13 cellular contexts compared by ENCODE assay signal in genomic region chr2:156472686-156473085, GRCh38. TPM values are rescaled to one million over a fixed set of nuclear protein-coding genes. Genes with fewer than 3 reads are reported as not detected.
DNase-seq lines count a peak whose midpoint lies in the region; ATAC-seq lines count a peak whose summit lies in the region.
"Had no signal": no experiment of that assay in that cellular context is flagged by ENCODE, and none has a peak within 500 bp of the region (broad histone marks: within the 10 kb centered on the region; RNA-seq: fewer than 3 reads in every experiment).

No MANE protein-coding gene starts in this region.

- intact Hi-C loops in activated naive CD4-positive, alpha-beta T cell treated with anti-CD3 and anti-CD28 coated beads for 36 hours (cut with micrococcal nuclease), result loop anchor here (1.0 kb wide), 1 partner anchor 14 kb away; no protein-coding TSS in a partner anchor

- H3K36me3 Mint-ChIP-seq in activated naive CD4-positive, alpha-beta T cell treated with anti-CD3 and anti-CD28 coated beads for 36 hours (ENCODE audit: low read depth), result peaks cover 11% of the 10 kb centered on the region

- no peak overlapping the region for H3K27ac Mint-ChIP-seq in activated naive CD4-positive, alpha-beta T cell treated with anti-CD3 and anti-CD28 coated beads for 36 hours

- peak; percentile 21 for DNase-seq in activated naive CD4-positive, alpha-beta T cell treated with anti-CD3 and anti-CD28 coated beads for 36 hours
- no peak for DNase-seq in activated naive CD4-positive, alpha-beta T cell treated with Interleukin-2 at 50 U/mL for 16 hours
- DNase-seq in 8988T (no peak), ureter (ENCODE audit: low spot score) (no peak), dedifferentiated amniotic fluid mesenchymal stem cell (ENCODE audit: extremely low spot score) (no peak)
- DNase-seq: head of caudate nucleus, substantia nigra, T-helper 9 cell had no signal

- no peaks in the 10 kb centered on the region for H3K27me3 Mint-ChIP-seq in activated naive CD4-positive, alpha-beta T cell treated with anti-CD3 and anti-CD28 coated beads for 36 hours (ENCODE audit: low read depth)

- peaks cover 38% of the 10 kb centered on the region for H3K4me1 Mint-ChIP-seq in activated naive CD4-positive, alpha-beta T cell treated with anti-CD3 and anti-CD28 coated beads for 36 hours (ENCODE audit: low read depth)

- H3K9me3 Mint-ChIP-seq in activated naive CD4-positive, alpha-beta T cell treated with anti-CD3 and anti-CD28 coated beads for 36 hours, result no peaks in the 10 kb centered on the region

- CTCF ChIA-PET in activated naive CD4-positive, alpha-beta T cell treated with anti-CD3 and anti-CD28 coated beads for 36 hours (lab: Charles Lee), result interaction anchor here (0.6 to 1.0 kb wide), 2 partner anchors 88 to 1104 kb away, joined by 3 to 4 read pairs; no protein-coding TSS in a partner anchor

- ATAC-seq in HG02642 (IDR thresholded peaks at IDR 0.05; ENCODE audit: poor library complexity, unreplicated experiment) (peak; percentile 49), HG03460 (IDR thresholded peaks at IDR 0.05; ENCODE audit: unreplicated experiment) (peak; percentile 39), HG03095 (IDR thresholded peaks at IDR 0.05; ENCODE audit: unreplicated experiment) (no peak)
- ATAC-seq: Panc1 had no signal

- no peak overlapping the region for H3K4me3 Mint-ChIP-seq in activated naive CD4-positive, alpha-beta T cell treated with anti-CD3 and anti-CD28 coated beads for 36 hours
- H3K4me3 Mint-ChIP-seq: brain had no signal

RNA-seq across cellular contexts. Expression of gene GPD2, which starts 36.5 kb away (rescaled TPM):
- total RNA-seq in activated naive CD4-positive, alpha-beta T cell treated with anti-CD3 and anti-CD28 coated beads for 36 hours, result 10 to 100 TPM; 18.8 to 19.9 TPM
- total RNA-seq in ureter, result 58.2 TPM
